Comparison of ENCODE assay signal across 21 cellular contexts in the genomic region with DNA sequence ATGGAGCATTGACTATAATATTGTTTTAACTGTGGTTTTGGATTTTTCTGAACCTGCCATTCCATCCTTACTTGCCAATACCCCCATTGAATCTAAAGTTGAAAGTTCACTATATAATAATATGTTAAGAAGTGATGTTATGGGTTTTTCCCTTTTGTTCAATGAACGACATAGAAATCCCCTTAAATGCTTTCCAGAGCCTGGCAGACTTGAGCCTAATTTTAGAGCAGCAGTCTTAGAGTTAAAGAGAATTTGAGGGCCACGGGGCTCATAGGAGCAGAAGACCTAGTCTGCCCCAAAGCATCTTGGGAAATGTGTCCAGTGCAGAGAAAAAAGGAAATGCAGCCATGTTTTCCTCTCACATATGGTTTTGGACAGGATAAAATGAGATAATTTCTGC.
"Had no signal": no experiment of that assay in that cellular context is flagged by ENCODE, and none has a peak within 500 bp of the region (broad histone marks: within the 10 kb centered on the region; RNA-seq: fewer than 3 reads in every experiment).

No MANE protein-coding gene starts in this region.

- FAIRE-seq: RCC 7860 had no signal

- H3K4me3 ChIP-seq: adrenal gland, breast epithelium, colonic mucosa had no signal

- H3K9me3 ChIP-seq: adrenal gland, breast epithelium, colonic mucosa had no signal

- H3K4me1 ChIP-seq: adrenal gland, breast epithelium, colonic mucosa had no signal

- H3K27ac ChIP-seq: adrenal gland, breast epithelium, colonic mucosa had no signal

- H3K27me3 ChIP-seq: adrenal gland, breast epithelium, colonic mucosa had no signal

- H3K36me3 ChIP-seq: adrenal gland, breast epithelium, colonic mucosa had no signal

- DNase-seq: activated CD4-positive, alpha-beta T cell treated with anti-CD3 and anti-CD28 coated beads for 48 hours; activated CD4-positive, alpha-beta T cell treated with anti-CD3 and anti-CD28 coated beads, Interleukin-2, amount 50 U/mL, for 4 hours; activated CD4-positive, CD25-positive, alpha-beta regulatory T cell treated with anti-CD3 and anti-CD28 coated beads, Interleukin-2, amount 50 U/mL, for 72 hours; activated CD8-positive, alpha-beta memory T cell treated with anti-CD3 and anti-CD28 coated beads, Interleukin-2, amount 50 U/mL, for 48 hours; activated CD8-positive, alpha-beta T cell treated with anti-CD3 and anti-CD28 coated beads, Interleukin-2, amount 10 ng/mL, durations not matched to agents 7 days and 5 days; activated naive CD4-positive, alpha-beta T cell treated with anti-CD3 and anti-CD28 coated beads, Interleukin-2, amount 50 U/mL, for 16 hours; activated naive CD8-positive, alpha-beta T cell treated with anti-CD3 and anti-CD28 coated beads, Interleukin-2, amount 10 ng/mL, durations not matched to agents 7 days and 5 days; activated T-cell treated with anti-CD3 and anti-CD28 coated beads, Interleukin-2, amount 50 U/mL, for 1 hour; adrenal gland; anterior cingulate cortex; caudate nucleus; colonic mucosa; NCI-H1092; NCI-H1417; NCI-H1930; NCI-H2171 treated with DMSO at 0.1 percent for 48 hours; NCI-H510A treated with DMSO at 0.1 percent for 48 hours; PC-3; SHP77 treated with DMSO at 0.1 percent for 48 hours had no signal

- ATAC-seq: activated CD8-positive, alpha-beta T cell treated with anti-CD3 and anti-CD28 coated beads, Interleukin-2, amount 10 ng/mL, durations not matched to agents 7 days and 5 days; PC-3 had no signal
